ENCODE assay signal across 8 cellular contexts in the genomic region with DNA sequence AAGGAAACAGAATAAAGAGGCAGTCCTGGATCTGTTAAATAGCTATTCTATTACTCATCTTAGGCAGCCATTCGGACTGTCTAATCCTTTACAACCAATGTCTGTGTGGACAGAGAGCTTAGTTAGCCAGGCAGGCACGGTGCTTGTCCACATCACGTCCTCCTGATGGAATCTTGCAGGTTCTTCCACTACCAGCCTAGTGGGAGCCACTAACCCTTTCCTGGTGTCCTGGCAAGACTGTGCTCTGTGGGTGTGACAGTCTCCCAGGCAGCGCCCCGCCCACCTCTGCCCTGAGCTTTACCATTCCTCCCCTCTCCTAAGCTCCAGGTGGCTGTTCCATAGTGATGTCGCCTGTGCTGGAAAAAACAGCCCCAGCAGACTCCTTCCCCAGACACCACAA.
DNase-seq lines count a peak whose midpoint lies in the region; ATAC-seq, FAIRE-seq and TF ChIP-seq lines count a peak whose summit lies in the region.

No MANE protein-coding gene starts in this region.

- H3K4me2 ChIP-seq in OCI-LY7 (ENCODE audit: low read length) (peak overlapping the region; percentile 33), endothelial cell of umbilical vein (ENCODE audit: insufficient read depth, low read length) (no peak overlapping the region)

- peaks cover 58% of the 10 kb centered on the region for H3K4me1 ChIP-seq in OCI-LY7 (ENCODE audit: insufficient read depth, low read length, poor library complexity, severe bottlenecking)
- peaks cover 43% of the 10 kb centered on the region for H3K4me1 ChIP-seq in endothelial cell of umbilical vein (ENCODE audit: control insufficient read depth, extremely low read depth, insufficient read depth, low read length)
- H3K4me1 ChIP-seq in adrenal gland (replicated peaks in 1 of 2) = no peaks in the 10 kb centered on the region

- H3K79me2 ChIP-seq in OCI-LY7 (ENCODE audit: insufficient read depth, low read depth, low read length) (peaks cover 16% of the 10 kb centered on the region; the same call in 1 of the 2 replicates), endothelial cell of umbilical vein (ENCODE audit: control insufficient read depth, insufficient read depth, low read length) (no peaks in the 10 kb centered on the region)

- intact Hi-C loops in OCI-LY7 (cut with micrococcal nuclease; ENCODE audit: unreplicated experiment) (no loop called here), endothelial cell of umbilical vein (cut with micrococcal nuclease) (loop anchor here (5.0 to 10.0 kb wide), 2 partner anchors 309 to 453 kb away; a partner anchor contains a TSS), adrenal gland (cut with DNase I) (no loop called here)

- H2AFZ ChIP-seq in OCI-LY7 (ENCODE audit: low read length) (peak overlapping the region; percentile 3; the same call in 1 of the 2 replicates), endothelial cell of umbilical vein (ENCODE audit: low read depth, low read length) (no peak overlapping the region)

- no TSS peak for BruUV-seq in OCI-LY7 (replicated peaks; lab: Mats Ljungman, UMichigan)
- BruUV-seq in endothelial cell of umbilical vein (replicated peaks; lab: Mats Ljungman, UMichigan) = no TSS peak

- CTCF ChIA-PET in OCI-LY7 (lab: Charles Lee; ENCODE audit: unreplicated experiment) (no interaction called here), endothelial cell of umbilical vein (lab: Charles Lee) (interaction anchor here (1.7 to 2.9 kb wide), 3 partner anchors 8 to 258 kb away, joined by 4 to 26 read pairs (median 9); no protein-coding TSS in a partner anchor)

- POLR2A ChIA-PET in OCI-LY7 (lab: Charles Lee) (interaction anchor here (0.5 to 1.2 kb wide), 6 partner anchors 12 to 182 kb away, joined by 3 to 4 read pairs (median 3); no protein-coding TSS in a partner anchor), endothelial cell of umbilical vein (lab: Charles Lee) (no interaction called here)

- H3K9ac ChIP-seq in endothelial cell of umbilical vein (replicated peaks; ENCODE audit: extremely low read depth, insufficient read depth, low read length) = no peak overlapping the region

- FAIRE-seq in endothelial cell of umbilical vein (lab: Jason Lieb, UNC) = no peak

- H3K36me3 ChIP-seq in OCI-LY7 (ENCODE audit: insufficient read depth, low read length) (no peaks in the 10 kb centered on the region), endothelial cell of umbilical vein (ENCODE audit: control insufficient read depth in 2 of 2, extremely low read depth in 1 of 2, insufficient read depth in 2 of 2, low read length in 2 of 2) (no peaks in the 10 kb centered on the region), adrenal gland (replicated peaks in 1 of 2) (no peaks in the 10 kb centered on the region)

- H3K27me3 ChIP-seq in endothelial cell of umbilical vein (ENCODE audit: control insufficient read depth in 2 of 2, insufficient read depth in 2 of 2, low read length in 2 of 2) (no peaks in the 10 kb centered on the region), adrenal gland (no peaks in the 10 kb centered on the region)

- DNase-seq in NCI-H510A treated with DMSO at 0.1 percent for 48 hours (lab: John Stamatoyannopoulos, UW) (peak; percentile 1), NCI-H510A (lab: John Stamatoyannopoulos, UW) (no peak), OCI-LY7 (ENCODE audit: low spot score) (no peak), endothelial cell of umbilical vein (ENCODE audit: low read depth, low spot score) (peak; percentile 25), adrenal gland (no peak), NCI-H128 (lab: John Stamatoyannopoulos, UW; ENCODE audit: unreplicated experiment) (no peak)
- peak; percentile 32 to 35 for DNase-seq in stimulated activated CD4-positive, alpha-beta T cell treated with anti-CD3 and anti-CD28 coated beads, Interleukin-2, amount 100 ng/mL, for 24 hours

- ATAC-seq in HG02938 (IDR thresholded peaks at IDR 0.05; ENCODE audit: unreplicated experiment) = no peak

- TF ChIP-seq POLR2A in endothelial cell of umbilical vein (IDR thresholded peaks at IDR 0.05; ENCODE audit: low read depth, low read length) = no peak
- no peak for TF ChIP-seq POLR2A in adrenal gland (IDR thresholded peaks at IDR 0.05)

- dilution Hi-C loops in endothelial cell of umbilical vein (cut with MboI; ENCODE audit: extremely low pct_ligation_motif_present, low sequenced_read_pairs) = no loop called here

- H3K9me3 ChIP-seq in OCI-LY7 (ENCODE audit: low read length) (no peaks in the 10 kb centered on the region), endothelial cell of umbilical vein (replicated peaks; ENCODE audit: control insufficient read depth, insufficient read depth, low read length) (no peaks in the 10 kb centered on the region), adrenal gland (replicated peaks in 1 of 3) (no peaks in the 10 kb centered on the region)

- H4K20me1 ChIP-seq in OCI-LY7 (ENCODE audit: insufficient read depth, low read length) = no peaks in the 10 kb centered on the region
- H4K20me1 ChIP-seq in endothelial cell of umbilical vein (replicated peaks; ENCODE audit: control insufficient read depth, extremely low read depth, insufficient read depth, low read length) = no peaks in the 10 kb centered on the region

- H3K9me1 ChIP-seq in endothelial cell of umbilical vein (replicated peaks; ENCODE audit: control insufficient read depth, extremely low read depth, insufficient read depth, low read length) = no peaks in the 10 kb centered on the region

- H3K4me3 ChIP-seq in OCI-LY7 (ENCODE audit: low read depth, low read length, poor library complexity, severe bottlenecking) (peak overlapping the region; percentile 34), endothelial cell of umbilical vein (replicated peaks in 1 of 3; ENCODE audit: insufficient read depth in 1 of 3, low read depth in 1 of 3, low read length in 3 of 3) (no peak overlapping the region), adrenal gland (no peak overlapping the region)

- 90 to 95% (median 92%) methylated on average over 6 of the region's 6 CpGs for WGBS in adrenal gland, 4 donors

- H3K9me2 ChIP-seq in OCI-LY7 (ENCODE audit: insufficient read depth, low read length) = no peaks in the 10 kb centered on the region

- H3K27ac ChIP-seq in OCI-LY7 (ENCODE audit: low read depth, low read length, poor library complexity, severe bottlenecking) (no peak overlapping the region), endothelial cell of umbilical vein (ENCODE audit: insufficient read depth, low read depth, low read length) (no peak overlapping the region), adrenal gland (no peak overlapping the region)

- TF ChIP-seq CTCF in OCI-LY7 (conservative IDR thresholded peaks at IDR 0.05; ENCODE audit: low read length) (no peak), endothelial cell of umbilical vein (IDR thresholded peaks at IDR 0.05; ENCODE audit: extremely low read depth in 1 of 2, insufficient read depth in 1 of 2, low read depth in 1 of 2, low read length in 2 of 2) (no peak), adrenal gland (IDR thresholded peaks at IDR 0.05) (no peak)

TF ChIP-seq in endothelial cell of umbilical vein, 7 proteins besides CTCF, POLR2A, EP300 and RAD21:
- no peak for TF ChIP-seq JUN (IDR thresholded peaks at IDR 0.05; ENCODE audit: borderline replicate concordance, insufficient read depth, insufficient read length, low read depth)
- no peak for TF ChIP-seq POLR2AphosphoS5 (IDR thresholded peaks at IDR 0.05; ENCODE audit: insufficient read depth, low read depth, low read length)
- no peak for TF ChIP-seq MYC (IDR thresholded peaks at IDR 0.05; ENCODE audit: low read depth, low read length)
- TF ChIP-seq FOS (IDR thresholded peaks at IDR 0.05; ENCODE audit: borderline replicate concordance, insufficient read depth, low read length) = no peak
- TF ChIP-seq, protein P1, sequence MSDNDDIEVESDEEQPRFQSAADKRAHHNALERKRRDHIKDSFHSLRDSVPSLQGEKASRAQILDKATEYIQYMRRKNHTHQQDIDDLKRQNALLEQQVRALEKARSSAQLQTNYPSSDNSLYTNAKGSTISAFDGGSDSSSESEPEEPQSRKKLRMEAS (IDR thresholded peaks at IDR 0.05; ENCODE audit: insufficient read depth, insufficient read length) = no peak
- no peak for TF ChIP-seq GATA2 (IDR thresholded peaks at IDR 0.05; ENCODE audit: insufficient read depth, insufficient read length, low read depth, low read length)
- no peak for TF ChIP-seq EZH2 (IDR thresholded peaks at IDR 0.05; ENCODE audit: borderline replicate concordance, low read depth, low read length, severe bottlenecking)
TF ChIP-seq in endothelial cell of umbilical vein: peak in this region for 0.

Comparison
In these comparisons a context has a peak if more than half of its experiments do, and no peak if none do; other contexts are left out.
1. DNase-seq: peak in NCI-H510A treated with DMSO at 0.1 percent for 48 hours (single experiment), endothelial cell of umbilical vein (single experiment) and stimulated activated CD4-positive, alpha-beta T cell treated with anti-CD3 and anti-CD28 coated beads, Interleukin-2, amount 100 ng/mL, for 24 hours (2 of 2); none in NCI-H510A (single experiment), OCI-LY7 (single experiment), adrenal gland (0 of 7) and NCI-H128 (single experiment).